In the genomic region with DNA sequence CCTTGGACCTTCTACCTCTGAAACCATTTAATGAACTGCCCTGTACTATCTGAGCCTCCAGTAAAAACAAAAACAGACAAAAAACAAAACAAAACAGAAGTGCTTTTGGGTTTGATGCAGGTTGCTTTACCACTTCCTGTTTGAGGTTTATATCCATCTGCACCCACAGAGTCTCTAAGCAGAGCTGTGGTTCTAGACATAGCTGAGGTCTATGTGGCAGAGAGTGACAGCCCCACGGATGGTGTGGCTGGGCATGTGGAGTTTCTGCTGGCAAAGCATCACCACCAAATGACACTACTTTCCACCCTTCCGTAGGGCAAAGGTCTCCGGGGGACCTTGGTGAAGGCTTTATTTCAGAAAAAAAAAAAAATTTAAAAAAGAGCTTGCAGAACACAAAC, we compare ENCODE assay signal across 8 cellular contexts.
DNase-seq lines count a peak whose midpoint lies in the region; ATAC-seq and TF ChIP-seq lines count a peak whose summit lies in the region.

No MANE protein-coding gene starts in this region.

- H4K12ac ChIP-seq in trophoblast cell (ENCODE audit: low read depth, low read length): no peak overlapping the region

- H2AFZ ChIP-seq in trophoblast cell (ENCODE audit: insufficient read depth, low read length, poor library complexity): no peak overlapping the region

- no peak overlapping the region for H2BK12ac ChIP-seq in trophoblast cell (ENCODE audit: low read length)

- no peak overlapping the region for H2BK5ac ChIP-seq in trophoblast cell (ENCODE audit: low read depth, low read length, poor library complexity)

- no peak overlapping the region for H2AK5ac ChIP-seq in trophoblast cell (ENCODE audit: low read length)

- no CpG with 5 or more reads among the region's 3 CpGs for WGBS in trophoblast cell (ENCODE audit: extremely low coverage, insufficient coverage, insufficient read length)

- CTCF ChIA-PET in activated CD8-positive, alpha-beta memory T cell treated with anti-CD3 and anti-CD28 coated beads, Interleukin-2, amount 10 ng/mL, durations not matched to agents 7 days and 5 days (lab: Charles Lee): interaction anchor here (1.2 kb wide), 1 partner anchor 47 kb away, joined by 3 read pairs; no protein-coding TSS in a partner anchor

- no peak for TF ChIP-seq CTCF in type B pancreatic cell (conservative IDR thresholded peaks at IDR 0.05)

- no peak overlapping the region for H3K4ac ChIP-seq in trophoblast cell (ENCODE audit: low read depth, low read length)

- no peaks in the 10 kb centered on the region for H3K27me3 ChIP-seq in trophoblast cell (ENCODE audit: insufficient read depth, low read length)

- H3K27ac Mint-ChIP-seq in activated CD8-positive, alpha-beta memory T cell treated with anti-CD3 and anti-CD28 coated beads, Interleukin-2, amount 10 ng/mL, durations not matched to agents 7 days and 5 days: peak overlapping the region; percentile 47
- no peak overlapping the region for H3K27ac Mint-ChIP-seq in type B pancreatic cell

- H4K91ac ChIP-seq in trophoblast cell (ENCODE audit: low read depth, low read length): no peak overlapping the region

- peaks cover 3% of the 10 kb centered on the region for H3K36me3 Mint-ChIP-seq in activated CD8-positive, alpha-beta memory T cell treated with anti-CD3 and anti-CD28 coated beads, Interleukin-2, amount 10 ng/mL, durations not matched to agents 7 days and 5 days
- no peaks in the 10 kb centered on the region for H3K36me3 Mint-ChIP-seq in type B pancreatic cell

- H3K4me1 Mint-ChIP-seq in activated CD8-positive, alpha-beta memory T cell treated with anti-CD3 and anti-CD28 coated beads, Interleukin-2, amount 10 ng/mL, durations not matched to agents 7 days and 5 days: peaks cover 32% of the 10 kb centered on the region
- no peaks in the 10 kb centered on the region for H3K4me1 Mint-ChIP-seq in type B pancreatic cell (ENCODE audit: unreplicated experiment)

- H3K27me3 Mint-ChIP-seq in activated CD8-positive, alpha-beta memory T cell treated with anti-CD3 and anti-CD28 coated beads, Interleukin-2, amount 10 ng/mL, durations not matched to agents 7 days and 5 days: peaks cover 31% of the 10 kb centered on the region
- H3K27me3 Mint-ChIP-seq in type B pancreatic cell: no peaks in the 10 kb centered on the region

- H3K36me3 ChIP-seq in trophoblast cell (ENCODE audit: control insufficient read depth in 1 of 2, insufficient read depth in 2 of 2, low read length in 2 of 2): no peaks in the 10 kb centered on the region

- H3K9ac ChIP-seq in trophoblast cell (ENCODE audit: low read length): no peak overlapping the region

- H3K18ac ChIP-seq in trophoblast cell (ENCODE audit: low read length): no peak overlapping the region

- peak; percentile 84 for ATAC-seq in HG03342 (IDR thresholded peaks at IDR 0.05; ENCODE audit: unreplicated experiment)
- peak; percentile 80 for ATAC-seq in activated CD8-positive, alpha-beta memory T cell treated with anti-CD3 and anti-CD28 coated beads, Interleukin-2, amount 10 ng/mL, durations not matched to agents 7 days and 5 days

- no peak overlapping the region for H3K23ac ChIP-seq in trophoblast cell (ENCODE audit: low read length)

- no peaks in the 10 kb centered on the region for H3K4me1 ChIP-seq in trophoblast cell (ENCODE audit: control insufficient read depth in 1 of 2, insufficient read depth in 2 of 2, low read length in 2 of 2)

- H3K27ac ChIP-seq in trophoblast cell (ENCODE audit: low read depth, low read length): no peak overlapping the region

- no peak overlapping the region for H3K4me3 ChIP-seq in trophoblast cell (ENCODE audit: low read depth, low read length)

- peak in 2 of 3 donors; percentile 8 to 13 for DNase-seq in stimulated activated CD4-positive, alpha-beta T cell treated with anti-CD3 and anti-CD28 coated beads, Interleukin-12 subunit alpha, Interleukin-12 subunit beta, amount 100 ng/mL, for 48 hours (ENCODE audit: low read depth in 2 of 3, low spot score in 1 of 3)
- no peak for DNase-seq in stimulated activated CD4-positive, alpha-beta T cell treated with anti-CD3 and anti-CD28 coated beads, Interleukin-12 subunit alpha, Interleukin-12 subunit beta, amount 100 ng/mL, for 4 hours
- peak; percentile 69 for DNase-seq in activated CD8-positive, alpha-beta memory T cell treated with anti-CD3 and anti-CD28 coated beads, Interleukin-2, amount 10 ng/mL, durations not matched to agents 7 days and 5 days
- peak; percentile 31 for DNase-seq in type B pancreatic cell (ENCODE audit: extremely low spot score, unreplicated experiment)
- no peak for DNase-seq in epidermal melanocyte (ENCODE audit: insufficient read length, low spot score)
- DNase-seq in middle frontal gyrus (ENCODE audit: extremely low spot score, low spot score): no peak
- no peak for DNase-seq in trophoblast cell

- H3K14ac ChIP-seq in trophoblast cell (ENCODE audit: low read length): no peak overlapping the region

- H3K79me1 ChIP-seq in trophoblast cell (ENCODE audit: low read length): no peaks in the 10 kb centered on the region

- H3K9me3 ChIP-seq in trophoblast cell (ENCODE audit: insufficient read depth, low read depth, low read length): no peaks in the 10 kb centered on the region

- H4K8ac ChIP-seq in trophoblast cell (ENCODE audit: low read depth, low read length): no peak overlapping the region

- H3K4me3 Mint-ChIP-seq in activated CD8-positive, alpha-beta memory T cell treated with anti-CD3 and anti-CD28 coated beads, Interleukin-2, amount 10 ng/mL, durations not matched to agents 7 days and 5 days: no peak overlapping the region
- H3K4me3 Mint-ChIP-seq in type B pancreatic cell: no peak overlapping the region

- peaks cover 2% of the 10 kb centered on the region for H3K9me3 Mint-ChIP-seq in activated CD8-positive, alpha-beta memory T cell treated with anti-CD3 and anti-CD28 coated beads, Interleukin-2, amount 10 ng/mL, durations not matched to agents 7 days and 5 days (ENCODE audit: low read depth)
- no peaks in the 10 kb centered on the region for H3K9me3 Mint-ChIP-seq in type B pancreatic cell

- no peak overlapping the region for H2BK120ac ChIP-seq in trophoblast cell (ENCODE audit: insufficient read depth, low read length, poor library complexity)

- H3K79me2 ChIP-seq in trophoblast cell (ENCODE audit: control insufficient read depth, insufficient read depth, low read length, poor library complexity): no peaks in the 10 kb centered on the region

- no peak overlapping the region for H3K4me2 ChIP-seq in trophoblast cell (ENCODE audit: low read length)

Comparison
In these comparisons a context has a peak if more than half of its experiments do, and no peak if none do; other contexts are left out.
1. DNase-seq: peak in stimulated activated CD4-positive, alpha-beta T cell treated with anti-CD3 and anti-CD28 coated beads, Interleukin-12 subunit alpha, Interleukin-12 subunit beta, amount 100 ng/mL, for 48 hours (2 of 3), activated CD8-positive, alpha-beta memory T cell treated with anti-CD3 and anti-CD28 coated beads, Interleukin-2, amount 10 ng/mL, durations not matched to agents 7 days and 5 days (single experiment) and type B pancreatic cell (single experiment); none in stimulated activated CD4-positive, alpha-beta T cell treated with anti-CD3 and anti-CD28 coated beads, Interleukin-12 subunit alpha, Interleukin-12 subunit beta, amount 100 ng/mL, for 4 hours (single experiment), epidermal melanocyte (single experiment), middle frontal gyrus (single experiment) and trophoblast cell (0 of 2).